8 cellular contexts compared by ENCODE assay signal in genomic region chr5:140114341-140115185, GRCh38. TPM values are rescaled to one million over a fixed set of nuclear protein-coding genes. Genes with fewer than 3 reads are reported as not detected.
A peak's percentile ranks its signal among the peaks of the same experiment; 100 is the strongest.
DNase-seq lines count a peak whose midpoint lies in the region; ATAC-seq and TF ChIP-seq lines count a peak whose summit lies in the region.

No MANE protein-coding gene starts in this region.

- peak overlapping the region; percentile 82 for H2AFZ ChIP-seq in PC-9

- peaks cover 91% of the 10 kb centered on the region for H3K79me2 ChIP-seq in PC-9 (ENCODE audit: low read depth)

- H3K36me3 ChIP-seq in BLaER1 (no peaks in the 10 kb centered on the region), PC-9 (ENCODE audit: low read depth) (no peaks in the 10 kb centered on the region), neutrophil (no peaks in the 10 kb centered on the region)

- POLR2A ChIA-PET in PC-9 (lab: Charles Lee; ENCODE audit: unreplicated experiment): interaction anchor here (0.6 kb wide), 1 partner anchor 539 kb away, joined by 3 read pairs; no protein-coding TSS in a partner anchor

- no peaks in the 10 kb centered on the region for H3K9me2 ChIP-seq in PC-9 (ENCODE audit: insufficient read depth)

- H3K4me3 ChIP-seq in BLaER1 (peak overlapping the region; percentile 92), PC-9 (peak overlapping the region; percentile 74), neutrophil (ENCODE audit: low read depth in 1 of 2, low read length in 1 of 2) (peak overlapping the region; percentile 59 to 73)

- peak overlapping the region; percentile 92 for H3K9ac ChIP-seq in BLaER1

- H4K20me1 ChIP-seq in BLaER1 (peaks cover 85% of the 10 kb centered on the region), PC-9 (ENCODE audit: insufficient read depth) (peaks cover 28% of the 10 kb centered on the region)

- ATAC-seq in GM19023 (IDR thresholded peaks at IDR 0.05; ENCODE audit: unreplicated experiment) (peak; percentile 34), HG03196 (IDR thresholded peaks at IDR 0.05; ENCODE audit: unreplicated experiment) (peak; percentile 31)

- H3K4me1 ChIP-seq in BLaER1: peaks cover 32% of the 10 kb centered on the region
- H3K4me1 ChIP-seq in PC-9 (replicated peaks; ENCODE audit: insufficient read depth): peaks cover 47% of the 10 kb centered on the region
- H3K4me1 ChIP-seq in neutrophil (ENCODE audit: control insufficient read depth in 1 of 2, insufficient read depth in 1 of 2, low read depth in 1 of 2, low read length in 1 of 2): peaks cover 14 to 36% of the 10 kb centered on the region in 2 experiments

- DNase-seq in PC-9: peak in 1 of 2 experiments; percentile 55
- peak; percentile 40 for DNase-seq in activated naive CD4-positive, alpha-beta T cell treated with Interleukin-2 at 50 U/mL for 16 hours
- DNase-seq in germinal center (ENCODE audit: low spot score): peak; percentile 30
- DNase-seq in NCI-H1694 treated with DMSO at 0.1 percent for 48 hours (lab: John Stamatoyannopoulos, UW): no peak

- peak overlapping the region; percentile 79 for H3K27ac ChIP-seq in BLaER1
- peak overlapping the region; percentile 56 for H3K27ac ChIP-seq in PC-9
- H3K27ac ChIP-seq in neutrophil: peak overlapping the region; percentile 82

- H3K27me3 ChIP-seq in BLaER1 (peaks cover 40% of the 10 kb centered on the region), PC-9 (ENCODE audit: insufficient read depth, low read depth) (no peaks in the 10 kb centered on the region), neutrophil (peaks cover 44% of the 10 kb centered on the region)

- peaks cover 25% of the 10 kb centered on the region for H3F3A ChIP-seq in PC-9 (ENCODE audit: insufficient read depth, low read depth)

- H3K9me3 ChIP-seq in BLaER1 (no peaks in the 10 kb centered on the region), PC-9 (ENCODE audit: insufficient read depth, low read depth) (no peaks in the 10 kb centered on the region), neutrophil (no peaks in the 10 kb centered on the region)

- TF ChIP-seq CTCF in PC-9 (conservative IDR thresholded peaks at IDR 0.05): no peak
- TF ChIP-seq CTCF in neutrophil (IDR thresholded peaks at IDR 0.05): no peak

- intact Hi-C loops in PC-9 (cut with micrococcal nuclease; ENCODE audit: unreplicated experiment): loop anchor here (2.0 kb wide), 1 partner anchor 30 kb away; no protein-coding TSS in a partner anchor

- peak overlapping the region; percentile 97 for H3K4me2 ChIP-seq in BLaER1
- peak overlapping the region; percentile 94 for H3K4me2 ChIP-seq in PC-9

- TSS peak; percentile 43 for BruUV-seq in PC-9 (replicated peaks; lab: Mats Ljungman, UMichigan)

- CTCF ChIA-PET in PC-9 (lab: Charles Lee): no interaction called here

RNA-seq across cellular contexts. Expression of gene PURA, which starts 0.7 kb away (rescaled TPM):
- total RNA-seq in PC-9 (2021): 13.6 and 17.9 TPM in 2 replicates

RNA-seq across cellular contexts. Expression of gene IGIP, which starts 11.2 kb away (rescaled TPM):
- 6.2 and 7.5 TPM in 2 replicates for total RNA-seq in PC-9 (2021)
